In genomic region chr10:110568055-110568735, GRCh38 we compare ENCODE assay signal across 1 cellular context.
TF ChIP-seq lines count a peak whose summit lies in the region.

No MANE protein-coding gene starts in this region.

TF ChIP-seq in GM23338, 12 proteins besides CTCF, POLR2A, EP300 and RAD21 (continued from another document):
- TF ChIP-seq ZNF462 (CRISPR knock-in tag; IDR thresholded peaks at IDR 0.05), result no peak
- TF ChIP-seq REST (IDR thresholded peaks at IDR 0.05; ENCODE audit: unreplicated experiment), result no peak
